In the genomic region with DNA sequence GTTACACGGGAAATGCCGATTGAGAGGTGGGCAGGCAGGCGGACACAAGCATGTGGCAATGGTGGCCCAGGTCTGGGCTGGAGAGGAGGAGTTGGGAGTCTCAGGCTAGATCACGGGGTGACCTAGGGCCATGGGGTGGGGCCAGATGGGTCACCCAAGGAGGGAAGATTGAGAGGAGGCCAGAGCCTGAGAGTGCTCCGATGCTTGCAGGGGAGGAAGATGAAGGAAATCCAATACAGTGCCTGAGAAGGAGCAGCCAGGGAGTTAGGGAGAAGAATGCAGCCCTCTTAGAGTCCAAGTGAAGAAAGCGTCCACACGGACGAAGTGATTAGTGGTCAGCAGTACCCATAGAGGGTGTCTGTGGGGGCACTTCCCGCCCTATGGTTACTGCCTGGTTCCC, we compare ENCODE assay signal across 19 cellular contexts.
DNase-seq lines count a peak whose midpoint lies in the region; ATAC-seq and TF ChIP-seq lines count a peak whose summit lies in the region.
"Had no signal": no experiment of that assay in that cellular context is flagged by ENCODE, and none has a peak within 500 bp of the region (broad histone marks: within the 10 kb centered on the region; RNA-seq: fewer than 3 reads in every experiment).

No MANE protein-coding gene starts in this region.

- H3K27me3 ChIP-seq in IMR-90 (ENCODE audit: control insufficient read depth, insufficient read depth, low read length) = no peaks in the 10 kb centered on the region
- H3K27me3 ChIP-seq in ascending aorta = no peaks in the 10 kb centered on the region
- H3K27me3 ChIP-seq: BLaER1 had no signal

- H3K27ac ChIP-seq in IMR-90 (ENCODE audit: insufficient read depth, low read length) = no peak overlapping the region
- peak overlapping the region; percentile 5 to 8 for H3K27ac ChIP-seq in ascending aorta
- H3K27ac ChIP-seq: BLaER1 had no signal

- H3K36me3 Mint-ChIP-seq in memory B cell = peaks cover 71% of the 10 kb centered on the region
- H3K36me3 Mint-ChIP-seq in stimulated activated memory B cell treated with anti-CD40 and anti-IgM and Interleukin-4, amounts not matched to agents 10 μg/mL and 1 μg/mL and 100 μg/mL, for 72 hours = peaks cover 82% of the 10 kb centered on the region
- H3K36me3 Mint-ChIP-seq: CD14-positive monocyte had no signal

- H3K4me2 ChIP-seq in IMR-90 (ENCODE audit: low read depth, low read length) = no peak overlapping the region
- H3K4me2 ChIP-seq: BLaER1, GM23338 had no signal

- H3K14ac ChIP-seq in IMR-90 (replicated peaks; ENCODE audit: low read depth, low read length) = 0 out of 2 replicates have a peak overlapping the region, but pooled peaks have one; percentile 8

- in situ Hi-C loops in IMR-90 (cut with MboI; ENCODE audit: low sequenced_read_pairs) = no loop called here

- H3K4me1 ChIP-seq in IMR-90 (ENCODE audit: control insufficient read depth, insufficient read depth, low read length) (peaks cover 15% of the 10 kb centered on the region), ascending aorta (peaks cover 1 to 7% of the 10 kb centered on the region in 2 donors)
- H3K4me1 ChIP-seq: BLaER1 had no signal

- no peak overlapping the region for H4K91ac ChIP-seq in IMR-90 (ENCODE audit: insufficient read depth, low read depth, low read length)

- H4K5ac ChIP-seq in IMR-90 (ENCODE audit: low read depth, low read length) = no peak overlapping the region

- H4K8ac ChIP-seq in IMR-90 (ENCODE audit: low read depth in 2 of 2, low read length in 2 of 2) = no peak overlapping the region

- CTCF ChIA-PET in IMR-90 (lab: Yijun Ruan, JAX) = interaction anchor here (0.6 kb wide), 1 partner anchor 520 kb away, joined by 3 read pairs; no protein-coding TSS in a partner anchor

- peaks cover 1% of the 10 kb centered on the region; the same call in 1 of the 2 replicates for H3K36me3 ChIP-seq in IMR-90 (ENCODE audit: control insufficient read depth, insufficient read depth, low read length)
- peaks cover 50 to 75% of the 10 kb centered on the region in 2 donors for H3K36me3 ChIP-seq in ascending aorta
- H3K36me3 ChIP-seq: BLaER1 had no signal

- H3K4me3 ChIP-seq in IMR-90 (ENCODE audit: insufficient read depth, low read depth, low read length) = no peak overlapping the region
- H3K4me3 ChIP-seq in ascending aorta = no peak overlapping the region
- H3K4me3 ChIP-seq: BLaER1, GM23338 had no signal

- WGBS in IMR-90 (ENCODE audit: extremely low coverage in 2 of 2, insufficient read length in 1 of 2), 2 experiments = 97% methylated on average over 3 of the region's 9 CpGs; no CpG with 5 or more reads in 1 of the 2 experiments

- ATAC-seq in IMR-90 (ENCODE audit: low read depth) = no peak
- no peak for ATAC-seq in memory B cell (ENCODE audit: low read depth)
- no peak for ATAC-seq in stimulated activated memory B cell treated with anti-CD40 and anti-IgM and Interleukin-4, amounts not matched to agents 10 μg/mL and 1 μg/mL and 100 μg/mL, for 72 hours
- no peak for ATAC-seq in HG02840 (IDR thresholded peaks at IDR 0.05; ENCODE audit: low FRiP score, unreplicated experiment)
- ATAC-seq: GM23338, HCT116, HepG2 had no signal

- peak overlapping the region; percentile 75 for H3K27ac Mint-ChIP-seq in memory B cell
- peak overlapping the region; percentile 59 for H3K27ac Mint-ChIP-seq in stimulated activated memory B cell treated with anti-CD40 and anti-IgM and Interleukin-4, amounts not matched to agents 10 μg/mL and 1 μg/mL and 100 μg/mL, for 72 hours
- H3K27ac Mint-ChIP-seq: CD14-positive monocyte; CD4-positive, alpha-beta memory T cell; GM23338; HFFc6 had no signal

- peaks cover 13% of the 10 kb centered on the region for H3K9me1 ChIP-seq in IMR-90 (ENCODE audit: insufficient read depth, low read length)

- peak overlapping the region; percentile 34; the same call in 1 of the 2 replicates for H2BK120ac ChIP-seq in IMR-90 (ENCODE audit: low read depth, low read length)

- H2BK5ac ChIP-seq in IMR-90 (ENCODE audit: low read depth, low read length, poor library complexity, severe bottlenecking) = no peak overlapping the region

- no peak overlapping the region for H3K23ac ChIP-seq in IMR-90 (ENCODE audit: low read depth, low read length)

- no peak for TF ChIP-seq RAD21 in IMR-90 (IDR thresholded peaks at IDR 0.05; ENCODE audit: low read length)

- H2BK15ac ChIP-seq in IMR-90 (ENCODE audit: low read depth, low read length) = no peak overlapping the region

- no peak for TF ChIP-seq CTCF in IMR-90 (conservative IDR thresholded peaks at IDR 0.05; ENCODE audit: low read depth, low read length)
- TF ChIP-seq CTCF in ascending aorta (IDR thresholded peaks at IDR 0.05) = no peak

- no peak overlapping the region for H3K9ac ChIP-seq in IMR-90 (ENCODE audit: low read depth, low read length)
- H3K9ac ChIP-seq: BLaER1 had no signal

- H3K4me3 Mint-ChIP-seq in memory B cell = no peak overlapping the region
- no peak overlapping the region for H3K4me3 Mint-ChIP-seq in stimulated activated memory B cell treated with anti-CD40 and anti-IgM and Interleukin-4, amounts not matched to agents 10 μg/mL and 1 μg/mL and 100 μg/mL, for 72 hours
- H3K4me3 Mint-ChIP-seq: CD14-positive monocyte; CD4-positive, alpha-beta memory T cell; GM23338; HFFc6 had no signal

- H3K4me1 Mint-ChIP-seq in memory B cell = peaks cover 17% of the 10 kb centered on the region
- peaks cover 15% of the 10 kb centered on the region for H3K4me1 Mint-ChIP-seq in stimulated activated memory B cell treated with anti-CD40 and anti-IgM and Interleukin-4, amounts not matched to agents 10 μg/mL and 1 μg/mL and 100 μg/mL, for 72 hours
- H3K4me1 Mint-ChIP-seq: CD14-positive monocyte; CD4-positive, alpha-beta memory T cell; GM23338 had no signal

- intact Hi-C loops in IMR-90 (cut with micrococcal nuclease) (no loop called here), ascending aorta (cut with DNase I) (no loop called here)

- DNase-seq in IMR-90 = no peak
- no peak for DNase-seq in ascending aorta (ENCODE audit: low spot score in 2 of 2)
- DNase-seq in memory B cell (ENCODE audit: low spot score in 2 of 2) = no peak
- no peak for DNase-seq in MV-4-11 (lab: John Stamatoyannopoulos, UW)
- DNase-seq in putamen (ENCODE audit: low spot score) = no peak
- DNase-seq: 8988T; CD4-positive, alpha-beta memory T cell; DMS153; DMS79; GDM1; H7; HFFc6 had no signal

- no peak overlapping the region for H3K4ac ChIP-seq in IMR-90 (ENCODE audit: low read depth, low read length)

- dilution Hi-C loops in IMR-90 (cut with HindIII; ENCODE audit: low sequenced_read_pairs, unreplicated experiment) = no loop called here

- no peaks in the 10 kb centered on the region for H4K20me1 ChIP-seq in IMR-90 (ENCODE audit: insufficient read depth, low read length)
- H4K20me1 ChIP-seq: BLaER1 had no signal

- peak overlapping the region; percentile 65 for H2AK9ac ChIP-seq in IMR-90 (replicated peaks; ENCODE audit: low read depth, low read length, poor library complexity)

- TF ChIP-seq POLR2A in IMR-90 (IDR thresholded peaks at IDR 0.05; ENCODE audit: low read depth, low read length) = no peak

- H2AK5ac ChIP-seq in IMR-90 (ENCODE audit: low read depth, low read length) = peak overlapping the region; percentile 24; the same call in 1 of the 2 replicates

- H2AFZ ChIP-seq in IMR-90 (replicated peaks; ENCODE audit: low read length, poor library complexity) = no peak overlapping the region
- H2AFZ ChIP-seq: GM23338 had no signal

- peaks cover 7% of the 10 kb centered on the region for H3K9me3 ChIP-seq in IMR-90 (ENCODE audit: control insufficient read depth, insufficient read depth, low read length)
- H3K9me3 ChIP-seq in ascending aorta = peaks cover 0 to 6% of the 10 kb centered on the region in 2 donors

- BruUV-seq in IMR-90 (replicated peaks; lab: Mats Ljungman, UMichigan) = no TSS peak

- peaks cover 3% of the 10 kb centered on the region for H3K9me3 Mint-ChIP-seq in memory B cell
- peaks cover 3% of the 10 kb centered on the region for H3K9me3 Mint-ChIP-seq in stimulated activated memory B cell treated with anti-CD40 and anti-IgM and Interleukin-4, amounts not matched to agents 10 μg/mL and 1 μg/mL and 100 μg/mL, for 72 hours

- H2BK20ac ChIP-seq in IMR-90 (ENCODE audit: low read depth, low read length) = no peak overlapping the region; the same call in 1 of the 2 replicates

- POLR2A ChIA-PET in IMR-90 (lab: Charles Lee; ENCODE audit: unreplicated experiment) = no interaction called here

- no peaks in the 10 kb centered on the region for H3K27me3 Mint-ChIP-seq in memory B cell
- H3K27me3 Mint-ChIP-seq in stimulated activated memory B cell treated with anti-CD40 and anti-IgM and Interleukin-4, amounts not matched to agents 10 μg/mL and 1 μg/mL and 100 μg/mL, for 72 hours = no peaks in the 10 kb centered on the region

- H3K18ac ChIP-seq in IMR-90 (ENCODE audit: low read depth, low read length) = no peak overlapping the region

- no peaks in the 10 kb centered on the region; a peak in 1 of 4 replicates for H3K79me1 ChIP-seq in IMR-90 (ENCODE audit: low read depth in 1 of 2, low read length in 2 of 2)

- no peak overlapping the region for H3K56ac ChIP-seq in IMR-90 (ENCODE audit: extremely low read depth, insufficient read depth, low read length)

TF ChIP-seq in IMR-90, 13 proteins besides CTCF, POLR2A, EP300 and RAD21:
- TF ChIP-seq RCOR1 (IDR thresholded peaks at IDR 0.05; ENCODE audit: insufficient replicate concordance, low read length) (no peak), FOS (IDR thresholded peaks at IDR 0.05; ENCODE audit: low read depth, low read length) (no peak), SMC3 (IDR thresholded peaks at IDR 0.05; ENCODE audit: low read depth, low read length) (no peak), MAFK (IDR thresholded peaks at IDR 0.05; ENCODE audit: low read depth, low read length) (no peak), RFX5 (IDR thresholded peaks at IDR 0.05; ENCODE audit: low read depth, low read length) (no peak), CHD1 (IDR thresholded peaks at IDR 0.05; ENCODE audit: low read depth, low read length) (no peak)
- TF ChIP-seq, protein P1, sequence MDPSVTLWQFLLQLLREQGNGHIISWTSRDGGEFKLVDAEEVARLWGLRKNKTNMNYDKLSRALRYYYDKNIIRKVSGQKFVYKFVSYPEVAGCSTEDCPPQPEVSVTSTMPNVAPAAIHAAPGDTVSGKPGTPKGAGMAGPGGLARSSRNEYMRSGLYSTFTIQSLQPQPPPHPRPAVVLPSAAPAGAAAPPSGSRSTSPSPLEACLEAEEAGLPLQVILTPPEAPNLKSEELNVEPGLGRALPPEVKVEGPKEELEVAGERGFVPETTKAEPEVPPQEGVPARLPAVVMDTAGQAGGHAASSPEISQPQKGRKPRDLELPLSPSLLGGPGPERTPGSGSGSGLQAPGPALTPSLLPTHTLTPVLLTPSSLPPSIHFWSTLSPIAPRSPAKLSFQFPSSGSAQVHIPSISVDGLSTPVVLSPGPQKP (IDR thresholded peaks at IDR 0.05; ENCODE audit: borderline replicate concordance, low read depth, low read length) = no peak
- TF ChIP-seq, protein P2, sequence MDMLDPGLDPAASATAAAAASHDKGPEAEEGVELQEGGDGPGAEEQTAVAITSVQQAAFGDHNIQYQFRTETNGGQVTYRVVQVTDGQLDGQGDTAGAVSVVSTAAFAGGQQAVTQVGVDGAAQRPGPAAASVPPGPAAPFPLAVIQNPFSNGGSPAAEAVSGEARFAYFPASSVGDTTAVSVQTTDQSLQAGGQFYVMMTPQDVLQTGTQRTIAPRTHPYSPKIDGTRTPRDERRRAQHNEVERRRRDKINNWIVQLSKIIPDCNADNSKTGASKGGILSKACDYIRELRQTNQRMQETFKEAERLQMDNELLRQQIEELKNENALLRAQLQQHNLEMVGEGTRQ (IDR thresholded peaks at IDR 0.05; ENCODE audit: low read depth, low read length) = no peak
